ENCODE assay signal across 15 cellular contexts in the genomic region with DNA sequence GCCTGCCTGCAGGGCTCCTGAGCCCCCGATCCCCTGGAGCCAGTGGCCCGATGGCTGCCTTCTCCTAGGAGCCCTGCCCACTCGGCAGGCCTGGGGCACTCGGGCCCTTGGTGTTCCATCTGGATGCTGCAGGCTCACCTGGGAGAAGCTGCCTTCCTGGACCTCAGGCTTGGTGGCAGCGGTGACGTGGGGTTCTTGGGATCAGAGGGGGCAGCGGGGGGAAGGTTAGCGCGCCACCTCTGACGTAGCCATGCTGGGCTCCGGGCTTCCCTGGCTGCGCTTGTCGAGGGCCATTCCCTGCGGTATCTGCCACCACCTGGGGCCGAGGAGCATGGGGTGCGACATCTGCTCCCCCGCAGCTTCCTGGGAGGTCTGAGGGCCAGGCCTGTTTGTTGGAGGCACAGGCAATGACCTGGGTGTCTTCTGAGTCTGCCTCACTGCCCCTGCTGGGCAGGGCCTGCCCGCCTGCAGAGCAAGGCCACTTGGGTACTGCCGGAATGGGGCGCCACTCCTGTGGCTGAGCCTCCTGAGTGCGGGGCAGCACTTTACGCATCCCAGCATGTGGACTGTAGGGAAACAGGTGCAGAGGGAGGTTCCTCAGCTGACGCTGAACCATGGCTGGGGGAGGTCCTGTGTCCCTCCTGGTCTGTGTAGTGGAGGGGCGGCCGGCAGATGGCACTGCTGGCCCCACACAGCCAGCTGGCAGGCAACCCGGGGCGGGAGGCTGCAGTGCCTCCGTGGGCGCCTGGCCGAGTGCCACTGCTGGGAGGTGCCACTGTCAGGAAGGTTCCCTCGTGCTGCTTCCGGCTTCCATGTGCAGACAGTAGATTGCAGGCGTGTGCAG. TPM values are rescaled to one million over a fixed set of nuclear protein-coding genes. Genes with fewer than 3 reads are reported as not detected.
DNase-seq lines count a peak whose midpoint lies in the region; ATAC-seq and TF ChIP-seq lines count a peak whose summit lies in the region.
"Had no signal": no experiment of that assay in that cellular context is flagged by ENCODE, and none has a peak within 500 bp of the region (broad histone marks: within the 10 kb centered on the region; RNA-seq: fewer than 3 reads in every experiment).

No MANE protein-coding gene starts in this region.

- no peaks in the 10 kb centered on the region for H3K4me1 ChIP-seq in RWPE2 (ENCODE audit: insufficient read depth, poor library complexity, severe bottlenecking)
- H3K4me1 ChIP-seq: parathyroid adenoma had no signal

- in situ Hi-C loops in G401 (cut with HindIII; ENCODE audit: low sequenced_read_pairs): no loop called here

- peaks cover 49% of the 10 kb centered on the region for H3K36me3 ChIP-seq in RWPE2 (ENCODE audit: low read depth)

- H3K27ac ChIP-seq in RWPE2 (ENCODE audit: poor library complexity, severe bottlenecking) (no peak overlapping the region), coronary artery (no peak overlapping the region)
- H3K27ac ChIP-seq: heart left ventricle, parathyroid adenoma had no signal

- peak; percentile 17; the same call in 1 of the 3 replicates for ATAC-seq in RWPE2 (ENCODE audit: low read depth)

- H3K27me3 ChIP-seq in RWPE2 (ENCODE audit: insufficient read depth, poor library complexity, severe bottlenecking): no peaks in the 10 kb centered on the region
- H3K27me3 ChIP-seq: heart left ventricle had no signal

- no peaks in the 10 kb centered on the region for H3K9me3 ChIP-seq in RWPE2 (ENCODE audit: severe bottlenecking)

- TF ChIP-seq CTCF in RWPE2 (IDR thresholded peaks at IDR 0.05; ENCODE audit: poor library complexity, severe bottlenecking) (peak; percentile 17), coronary artery (IDR thresholded peaks at IDR 0.05) (no peak)

- no peak overlapping the region for H3K4me3 ChIP-seq in RWPE2 (ENCODE audit: severe bottlenecking)
- H3K4me3 ChIP-seq in coronary artery: no peak overlapping the region
- H3K4me3 ChIP-seq: heart left ventricle had no signal

- DNase-seq in AG08396 (ENCODE audit: low spot score): peak; percentile 67
- DNase-seq in G401 (ENCODE audit: low spot score): peak; percentile 71
- DNase-seq in RWPE2 (ENCODE audit: low spot score): no peak
- peak; percentile 63 for DNase-seq in iPS-NIHi11 (ENCODE audit: low spot score)
- DNase-seq in HEK293T (ENCODE audit: extremely low spot score): no peak
- DNase-seq in coronary artery (ENCODE audit: low spot score): no peak
- DNase-seq in activated T-cell treated with anti-CD3 and anti-CD28 coated beads, Interleukin-2, amount 50 U/mL, for 48 hours: no peak
- no peak for DNase-seq in NOMO-1 (lab: John Stamatoyannopoulos, UW; ENCODE audit: unreplicated experiment in 2 of 2)
- DNase-seq: activated B cell treated with CpG ODN at 0.5 μM for 24 hours; NCI-H146; stimulated activated CD4-positive, alpha-beta T cell treated with anti-CD3 and anti-CD28 coated beads, Interleukin-4, amount 100 ng/mL, for 4 hours had no signal

- CTCF ChIA-PET in HEK293T (lab: Yijun Ruan, JAX): no interaction called here

- POLR2A ChIA-PET in HEK293T (lab: Yijun Ruan, JAX): no interaction called here

TF ChIP-seq in HEK293T, 16 proteins besides CTCF, POLR2A, EP300 and RAD21:
- TF ChIP-seq, protein P1, sequence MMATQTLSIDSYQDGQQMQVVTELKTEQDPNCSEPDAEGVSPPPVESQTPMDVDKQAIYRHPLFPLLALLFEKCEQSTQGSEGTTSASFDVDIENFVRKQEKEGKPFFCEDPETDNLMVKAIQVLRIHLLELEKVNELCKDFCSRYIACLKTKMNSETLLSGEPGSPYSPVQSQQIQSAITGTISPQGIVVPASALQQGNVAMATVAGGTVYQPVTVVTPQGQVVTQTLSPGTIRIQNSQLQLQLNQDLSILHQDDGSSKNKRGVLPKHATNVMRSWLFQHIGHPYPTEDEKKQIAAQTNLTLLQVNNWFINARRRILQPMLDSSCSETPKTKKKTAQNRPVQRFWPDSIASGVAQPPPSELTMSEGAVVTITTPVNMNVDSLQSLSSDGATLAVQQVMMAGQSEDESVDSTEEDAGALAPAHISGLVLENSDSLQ (IDR thresholded peaks at IDR 0.05): no peak
- no peak for TF ChIP-seq L3MBTL2 (conservative IDR thresholded peaks at IDR 0.05)
- no peak for TF ChIP-seq BHLHE40 (IDR thresholded peaks at IDR 0.05; ENCODE audit: borderline replicate concordance)
- no peak for TF ChIP-seq CTBP1 (IDR thresholded peaks at IDR 0.05; ENCODE audit: borderline replicate concordance)
- TF ChIP-seq ELF4 (IDR thresholded peaks at IDR 0.05): no peak
- no peak for TF ChIP-seq FOXA1 (IDR thresholded peaks at IDR 0.05)
- no peak for TF ChIP-seq TARDBP (IDR thresholded peaks at IDR 0.05)
- TF ChIP-seq SUZ12 (IDR thresholded peaks at IDR 0.05): no peak
- TF ChIP-seq FOXM1 (IDR thresholded peaks at IDR 0.05; ENCODE audit: borderline replicate concordance): no peak
- TF ChIP-seq LEF1 (IDR thresholded peaks at IDR 0.05; ENCODE audit: borderline replicate concordance): no peak
- TF ChIP-seq ZNF384 (IDR thresholded peaks at IDR 0.05): no peak
- no peak for TF ChIP-seq NFRKB (IDR thresholded peaks at IDR 0.05)
- TF ChIP-seq HDGF (IDR thresholded peaks at IDR 0.05; ENCODE audit: borderline replicate concordance): no peak
- TF ChIP-seq SP1 (IDR thresholded peaks at IDR 0.05): no peak
- TF ChIP-seq FOXK2 (IDR thresholded peaks at IDR 0.05): no peak
- TF ChIP-seq ARNT (IDR thresholded peaks at IDR 0.05): no peak

RNA-seq across cellular contexts. Expression of a gene that starts 20.3 kb away (rescaled TPM):
- 44.9 and 55.1 TPM in 2 replicates for total RNA-seq in G401 (2014; rRNA removed; shearing (Covaris generic))

RNA-seq across cellular contexts. Expression of a gene that starts 34.7 kb away (rescaled TPM):
- total RNA-seq in G401 (2014; rRNA removed; shearing (Covaris generic)): 184 and 209 TPM in 2 replicates
- total RNA-seq: activated T-helper 1 cell treated with anti-CD3 and anti-CD28 coated beads, Interleukin-12 subunit alpha, Interleukin-12 subunit beta, Interleukin-2, Interleukin-4 antibody, amounts not matched to agents 30 ng/mL and 10 ng/mL and 1 ng/mL, durations not matched to agents 14 hours and 24 hours and 36 hours had no signal

RNA-seq across cellular contexts. Expression of a gene that starts 41.6 kb away (rescaled TPM):
- 0.41 and 2.0 TPM in 2 replicates for total RNA-seq in G401 (2014; rRNA removed; shearing (Covaris generic))
- total RNA-seq: RPMI7951 had no signal

RNA-seq across cellular contexts. Expression of a gene that starts 46.8 kb away (rescaled TPM):
- 8.6 TPM in 1 of 2 replicates, not detected in the other for total RNA-seq in G401 (2014; rRNA removed; shearing (Covaris generic))

RNA-seq across cellular contexts. Expression of a gene that starts 51.1 kb away (rescaled TPM):
- total RNA-seq in G401 (2014; rRNA removed; shearing (Covaris generic)): 67.1 and 89.1 TPM in 2 replicates

Comparison
In these comparisons a context has a peak if more than half of its experiments do, and no peak if none do; other contexts are left out.
1. DNase-seq: peak in AG08396 (single experiment), G401 (single experiment) and iPS-NIHi11 (single experiment); none in RWPE2 (single experiment), HEK293T (single experiment), coronary artery (single experiment), activated T-cell treated with anti-CD3 and anti-CD28 coated beads, Interleukin-2, amount 50 U/mL, for 48 hours (0 of 2) and NOMO-1 (0 of 2).